ENCODE assay signal across 9 cellular contexts in genomic region chr14:103711516-103712431, GRCh38. TPM values are rescaled to one million over a fixed set of nuclear protein-coding genes. Genes with fewer than 3 reads are reported as not detected.
DNase-seq lines count a peak whose midpoint lies in the region; ATAC-seq and TF ChIP-seq lines count a peak whose summit lies in the region.
"Had no signal": no experiment of that assay in that cellular context is flagged by ENCODE, and none has a peak within 500 bp of the region (broad histone marks: within the 10 kb centered on the region; RNA-seq: fewer than 3 reads in every experiment).

No MANE protein-coding gene starts in this region.

- ATAC-seq in body of pancreas = no peak
- no peak for ATAC-seq in HG02938 (IDR thresholded peaks at IDR 0.05; ENCODE audit: unreplicated experiment)
- ATAC-seq: Panc1 had no signal

- H3K4me1 ChIP-seq in body of pancreas (peaks cover 42% of the 10 kb centered on the region), thyroid gland (peaks cover 27 to 37% of the 10 kb centered on the region in 2 donors)

- TF ChIP-seq POLR2A in body of pancreas (IDR thresholded peaks at IDR 0.05) = no peak
- no peak for TF ChIP-seq POLR2A in thyroid gland (IDR thresholded peaks at IDR 0.05)

- DNase-seq in NCI-H748 (lab: John Stamatoyannopoulos, UW; ENCODE audit: unreplicated experiment) (peak; percentile 38), NCI-H748 treated with DMSO at 0.1 percent for 48 hours (lab: John Stamatoyannopoulos, UW) (no peak), body of pancreas (peak in 3 of 4 donors; percentile 34 to 67 (median 46)), kidney tubule cell (ENCODE audit: low spot score) (peak; percentile 39), thyroid gland (peak; percentile 90 to 94), NCI-H187 (lab: John Stamatoyannopoulos, UW) (no peak), cortex of kidney (lab: John Stamatoyannopoulos, UW) (no peak)

- H3K36me3 ChIP-seq in body of pancreas (replicated peaks in 1 of 2; ENCODE audit: insufficient read depth in 1 of 2, low read depth in 2 of 2) (no peaks in the 10 kb centered on the region), thyroid gland (peaks cover 0 to 2% of the 10 kb centered on the region in 2 donors)

- intact Hi-C loops in body of pancreas (cut with DNase I) (no loop called here), thyroid gland (cut with DNase I) (loop anchor here (10.0 kb wide), 1 partner anchor 147 kb away; the partner anchor contains the start of genes BAG5 and COA8)

- no peak for TF ChIP-seq CTCF in body of pancreas (IDR thresholded peaks at IDR 0.05)
- no peak for TF ChIP-seq CTCF in thyroid gland (IDR thresholded peaks at IDR 0.05)

- H3K27me3 ChIP-seq in body of pancreas (no peaks in the 10 kb centered on the region), thyroid gland (no peaks in the 10 kb centered on the region)

- no peaks in the 10 kb centered on the region for H3K9me3 ChIP-seq in body of pancreas
- H3K9me3 ChIP-seq in thyroid gland = no peaks in the 10 kb centered on the region

- H3K4me3 ChIP-seq in body of pancreas (no peak overlapping the region), thyroid gland (replicated peaks in 1 of 3) (no peak overlapping the region)

- WGBS in body of pancreas, 2 donors = 68 to 72% methylated on average over 12 to 16 of the region's 27 CpGs
- 59 to 60% methylated on average over 16 to 24 of the region's 27 CpGs for WGBS in thyroid gland, 2 donors

- H3K27ac ChIP-seq in body of pancreas (peak overlapping the region; percentile 6 to 67 (median 28)), thyroid gland (peak overlapping the region; percentile 68 to 77 (median 76))

RNA-seq across cellular contexts. Expression of gene XRCC3, which starts 3.5 kb away (rescaled TPM):
- total RNA-seq in body of pancreas = 1 to 10 TPM; 3.9 to 5.6 TPM
- 10 to 100 TPM in 1 of 4 donors, 1 to 10 TPM in 3; 3.3 to 15.7 (median 7.9) TPM for total RNA-seq in thyroid gland

RNA-seq across cellular contexts. Expression of gene ZFYVE21, which starts 3.8 kb away (rescaled TPM):
- total RNA-seq in body of pancreas = 10 to 100 TPM; 32.9 to 82.4 TPM
- total RNA-seq in thyroid gland = 100 to 1,000 TPM; 113 to 167 (median 131) TPM

Comparison
In these comparisons a context has a peak if more than half of its experiments do, and no peak if none do; other contexts are left out.
1. DNase-seq: peak in NCI-H748 (single experiment), body of pancreas (3 of 4), kidney tubule cell (single experiment) and thyroid gland (2 of 2); none in NCI-H748 treated with DMSO at 0.1 percent for 48 hours (single experiment), NCI-H187 (0 of 2) and cortex of kidney (single experiment).